31 cellular contexts compared by ENCODE assay signal in the genomic region with DNA sequence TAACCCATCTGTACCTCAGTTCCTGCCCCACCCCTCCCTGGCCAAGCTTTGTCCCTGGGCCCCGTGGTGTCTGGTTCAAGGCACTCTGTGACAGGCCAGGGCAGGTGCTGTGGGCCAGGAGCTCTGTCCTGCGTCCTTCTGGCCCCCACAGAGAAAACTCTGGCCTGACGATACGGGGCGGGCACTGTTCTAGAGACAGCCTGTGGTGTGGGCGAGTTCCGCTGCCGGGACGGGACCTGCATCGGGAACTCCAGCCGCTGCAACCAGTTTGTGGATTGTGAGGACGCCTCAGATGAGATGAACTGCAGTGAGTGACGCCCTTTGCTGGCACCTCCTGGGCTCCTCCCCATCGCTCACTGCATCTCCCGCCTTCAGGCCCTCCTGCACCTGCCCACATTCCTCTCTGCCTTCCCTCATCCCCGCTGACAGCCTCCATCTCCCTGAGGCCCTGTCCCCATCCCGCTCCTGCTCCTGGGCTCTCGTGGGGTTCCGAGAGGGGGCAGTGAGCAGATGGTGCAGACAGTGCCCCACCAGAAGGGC. TPM values are rescaled to one million over a fixed set of nuclear protein-coding genes. Genes with fewer than 3 reads are reported as not detected.
"Had no signal": no experiment of that assay in that cellular context is flagged by ENCODE, and none has a peak within 500 bp of the region (broad histone marks: within the 10 kb centered on the region; RNA-seq: fewer than 3 reads in every experiment).

No MANE protein-coding gene starts in this region.

- H3K27me3 Mint-ChIP-seq: activated naive CD8-positive, alpha-beta T cell treated with anti-CD3 and anti-CD28 coated beads, Interleukin-2, amount 10 ng/mL, durations not matched to agents 7 days and 5 days; stimulated activated naive CD8-positive, alpha-beta T cell treated with anti-CD3 and anti-CD28 coated beads, Interleukin-15, Interleukin-2, amounts not matched to agents 100 ng/mL and 50 ng/mL, for 24 hours; type B pancreatic cell had no signal

- H3K9me3 Mint-ChIP-seq: activated naive CD4-positive, alpha-beta T cell treated with anti-CD3 and anti-CD28 coated beads for 36 hours; activated naive CD8-positive, alpha-beta T cell treated with anti-CD3 and anti-CD28 coated beads, Interleukin-2, amount 10 ng/mL, durations not matched to agents 7 days and 5 days; activated T-helper 1 cell treated with anti-CD3 and anti-CD28 coated beads, Interleukin-12 subunit alpha, Interleukin-12 subunit beta, Interleukin-2, Interleukin-4 antibody, amounts not matched to agents 30 ng/mL and 10 ng/mL and 1 ng/mL, durations not matched to agents 14 hours and 24 hours and 36 hours; brain; nephron progenitor cell; stimulated activated effector memory CD8-positive, alpha-beta T cell treated with anti-CD3 and anti-CD28 coated beads, Interleukin-12 subunit alpha, Interleukin-12 subunit beta, amount 100 ng/mL, for 72 hours; stimulated activated naive CD8-positive, alpha-beta T cell treated with anti-CD3 and anti-CD28 coated beads, Interleukin-15, Interleukin-2, amounts not matched to agents 100 ng/mL and 50 ng/mL, for 24 hours; T-helper 2 cell treated with Interferon-gamma antibody and Interleukin-4, amounts not matched to agents 5 μg/mL and 100 μg/mL, for 36 hours; type B pancreatic cell had no signal

- H3K27ac ChIP-seq: ascending aorta, cardiac muscle cell, colonic mucosa, gastroesophageal sphincter, pancreas, prostate gland, sigmoid colon, uterus had no signal

- H3K27me3 ChIP-seq: ascending aorta, cardiac muscle cell, colonic mucosa, gastroesophageal sphincter, pancreas, sigmoid colon, uterus had no signal

- DNase-seq: activated CD4-positive, alpha-beta T cell treated with anti-CD3 and anti-CD28 coated beads for 4 hours; activated CD4-positive, alpha-beta T cell treated with anti-CD3 and anti-CD28 coated beads, Interleukin-2, amount 50 U/mL, for 4 hours; activated effector memory CD4-positive, alpha-beta T cell treated with anti-CD3 and anti-CD28 coated beads, Interleukin-2, amount 50 U/mL, for 16 hours; activated naive CD4-positive, alpha-beta T cell treated with anti-CD3 and anti-CD28 coated beads for 36 hours; activated naive CD8-positive, alpha-beta T cell treated with anti-CD3 and anti-CD28 coated beads, Interleukin-2, amount 10 ng/mL, durations not matched to agents 7 days and 5 days; cerebellar nuclear complex; colonic mucosa; effector memory CD4-positive, alpha-beta T cell; hippocampal formation; left cardiac atrium; left ventricle myocardium superior; nephron progenitor cell; pancreas; sigmoid colon; small intestine; stimulated activated CD4-positive, alpha-beta T cell treated with anti-CD3 and anti-CD28 coated beads, Interleukin-4, amount 100 ng/mL, for 24 hours; uterus had no signal

- H3K27ac Mint-ChIP-seq: activated naive CD4-positive, alpha-beta T cell treated with anti-CD3 and anti-CD28 coated beads for 36 hours; activated naive CD8-positive, alpha-beta T cell treated with anti-CD3 and anti-CD28 coated beads, Interleukin-2, amount 10 ng/mL, durations not matched to agents 7 days and 5 days; activated T-helper 1 cell treated with anti-CD3 and anti-CD28 coated beads, Interleukin-12 subunit alpha, Interleukin-12 subunit beta, Interleukin-2, Interleukin-4 antibody, amounts not matched to agents 30 ng/mL and 10 ng/mL and 1 ng/mL, durations not matched to agents 14 hours and 24 hours and 36 hours; brain; nephron progenitor cell; stimulated activated effector memory CD8-positive, alpha-beta T cell treated with anti-CD3 and anti-CD28 coated beads, Interleukin-12 subunit alpha, Interleukin-12 subunit beta, amount 100 ng/mL, for 72 hours; stimulated activated naive CD8-positive, alpha-beta T cell treated with anti-CD3 and anti-CD28 coated beads, Interleukin-15, Interleukin-2, amounts not matched to agents 100 ng/mL and 50 ng/mL, for 24 hours; T-helper 2 cell treated with Interferon-gamma antibody and Interleukin-4, amounts not matched to agents 5 μg/mL and 100 μg/mL, for 36 hours; type B pancreatic cell had no signal

- H3K36me3 ChIP-seq: pancreas, uterus had no signal

- H3K36me3 Mint-ChIP-seq: activated naive CD8-positive, alpha-beta T cell treated with anti-CD3 and anti-CD28 coated beads, Interleukin-2, amount 10 ng/mL, durations not matched to agents 7 days and 5 days; stimulated activated effector memory CD8-positive, alpha-beta T cell treated with anti-CD3 and anti-CD28 coated beads, Interleukin-12 subunit alpha, Interleukin-12 subunit beta, amount 100 ng/mL, for 72 hours had no signal

- H3K9me3 ChIP-seq: ascending aorta, colonic mucosa, gastroesophageal sphincter, pancreas, prostate gland, sigmoid colon, uterus had no signal

- H3K4me3 Mint-ChIP-seq: activated naive CD4-positive, alpha-beta T cell treated with anti-CD3 and anti-CD28 coated beads for 36 hours; activated naive CD8-positive, alpha-beta T cell treated with anti-CD3 and anti-CD28 coated beads, Interleukin-2, amount 10 ng/mL, durations not matched to agents 7 days and 5 days; activated T-helper 1 cell treated with anti-CD3 and anti-CD28 coated beads, Interleukin-12 subunit alpha, Interleukin-12 subunit beta, Interleukin-2, Interleukin-4 antibody, amounts not matched to agents 30 ng/mL and 10 ng/mL and 1 ng/mL, durations not matched to agents 14 hours and 24 hours and 36 hours; brain; nephron progenitor cell; stimulated activated effector memory CD8-positive, alpha-beta T cell treated with anti-CD3 and anti-CD28 coated beads, Interleukin-12 subunit alpha, Interleukin-12 subunit beta, amount 100 ng/mL, for 72 hours; stimulated activated naive CD8-positive, alpha-beta T cell treated with anti-CD3 and anti-CD28 coated beads, Interleukin-15, Interleukin-2, amounts not matched to agents 100 ng/mL and 50 ng/mL, for 24 hours; T-helper 2 cell treated with Interferon-gamma antibody and Interleukin-4, amounts not matched to agents 5 μg/mL and 100 μg/mL, for 36 hours; type B pancreatic cell had no signal

- ATAC-seq: gastroesophageal sphincter; left cardiac atrium; left ventricle myocardium superior; pancreas; stimulated activated effector memory CD8-positive, alpha-beta T cell treated with anti-CD3 and anti-CD28 coated beads, Interleukin-12 subunit alpha, Interleukin-12 subunit beta, amount 100 ng/mL, for 72 hours had no signal

- H3K4me1 Mint-ChIP-seq: activated naive CD8-positive, alpha-beta T cell treated with anti-CD3 and anti-CD28 coated beads, Interleukin-2, amount 10 ng/mL, durations not matched to agents 7 days and 5 days; brain; nephron progenitor cell had no signal

- H3K4me1 ChIP-seq: ascending aorta, colonic mucosa, pancreas, prostate gland, uterus had no signal

- H3K4me3 ChIP-seq: ascending aorta, cardiac muscle cell, colonic mucosa, gastroesophageal sphincter, pancreas, prostate gland, sigmoid colon, uterus had no signal

RNA-seq across cellular contexts. Expression of gene NXPH4, which starts 22.8 kb away (rescaled TPM):
- total RNA-seq: ascending aorta, epithelial cell of proximal tubule, sigmoid colon had no signal

RNA-seq across cellular contexts. Expression of gene LRP1-AS, which starts 46.4 kb away (rescaled TPM):
- total RNA-seq: activated naive CD4-positive, alpha-beta T cell treated with anti-CD3 and anti-CD28 coated beads for 36 hours; activated naive CD8-positive, alpha-beta T cell treated with anti-CD3 and anti-CD28 coated beads, Interleukin-2, amount 10 ng/mL, durations not matched to agents 7 days and 5 days; activated T-helper 1 cell treated with anti-CD3 and anti-CD28 coated beads, Interleukin-12 subunit alpha, Interleukin-12 subunit beta, Interleukin-2, Interleukin-4 antibody, amounts not matched to agents 30 ng/mL and 10 ng/mL and 1 ng/mL, durations not matched to agents 14 hours and 24 hours and 36 hours; ascending aorta; cardiac muscle cell; colonic mucosa; dermis microvascular lymphatic vessel endothelial cell; epithelial cell of proximal tubule; gastroesophageal sphincter; left cardiac atrium; left ventricle myocardium superior; lung microvascular endothelial cell; mucosa of gallbladder; pancreas; prostate gland; sigmoid colon; uterus had no signal

RNA-seq across cellular contexts. Expression of gene STAC3, which starts 57.2 kb away (rescaled TPM):
- total RNA-seq: ascending aorta, epithelial cell of proximal tubule had no signal
